8 cellular contexts compared by ENCODE assay signal in the genomic region with DNA sequence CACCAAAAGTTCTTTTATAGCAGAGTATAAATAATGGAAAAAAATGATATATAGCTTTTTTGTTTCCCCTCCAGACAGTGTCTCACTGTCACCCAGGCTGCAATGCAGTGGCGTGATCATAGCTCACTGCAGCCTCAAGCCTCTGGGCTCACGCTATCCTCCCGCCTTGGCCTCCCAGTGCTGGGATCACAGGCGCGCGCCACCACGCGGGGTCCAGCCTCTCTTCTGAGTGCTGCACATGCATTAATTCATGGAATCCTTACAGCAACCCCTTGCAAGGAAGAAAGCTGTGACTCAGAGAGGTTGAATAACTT. TPM values are rescaled to one million over a fixed set of nuclear protein-coding genes. Genes with fewer than 3 reads are reported as not detected.
DNase-seq lines count a peak whose midpoint lies in the region; ATAC-seq, FAIRE-seq and TF ChIP-seq lines count a peak whose summit lies in the region.

No MANE protein-coding gene starts in this region.

- H3K4me3 ChIP-seq in adrenal gland: peak overlapping the region; percentile 52 to 95 (median 67)
- peak overlapping the region; percentile 64 to 87 (median 78) for H3K4me3 ChIP-seq in keratinocyte (ENCODE audit: control insufficient read depth in 2 of 3, extremely low read depth in 1 of 3, insufficient read depth in 2 of 3, low read depth in 1 of 3, low read length in 3 of 3)
- H3K4me3 ChIP-seq in stomach smooth muscle (ENCODE audit: low read length in 2 of 2): peak overlapping the region; percentile 68 to 90

- no peaks in the 10 kb centered on the region for H4K20me1 ChIP-seq in keratinocyte (ENCODE audit: control insufficient read depth, extremely low read depth, insufficient read depth, low read length)

- H3K79me2 ChIP-seq in keratinocyte (ENCODE audit: control insufficient read depth, insufficient read depth, low read length): no peaks in the 10 kb centered on the region

- no peaks in the 10 kb centered on the region for H3K36me3 ChIP-seq in adrenal gland (replicated peaks in 1 of 2)
- H3K36me3 ChIP-seq in keratinocyte (ENCODE audit: control insufficient read depth in 2 of 2, extremely low read depth in 1 of 2, insufficient read depth in 2 of 2, low read length in 2 of 2): no peaks in the 10 kb centered on the region
- no peaks in the 10 kb centered on the region for H3K36me3 ChIP-seq in stomach smooth muscle (ENCODE audit: control insufficient read depth in 2 of 2, insufficient read depth in 2 of 2, low read length in 2 of 2)

- peak overlapping the region in 3 of 5 donors; percentile 94 to 96 (median 95) for H3K27ac ChIP-seq in adrenal gland
- peak overlapping the region; percentile 63 for H3K27ac ChIP-seq in keratinocyte (ENCODE audit: control insufficient read depth, insufficient read depth, low read length)
- peak overlapping the region; percentile 91 for H3K27ac ChIP-seq in stomach smooth muscle (ENCODE audit: low read length)

- no peak for TF ChIP-seq CTCF in adrenal gland (IDR thresholded peaks at IDR 0.05)
- no peak for TF ChIP-seq CTCF in keratinocyte (optimal IDR thresholded peaks at IDR 0.05 in 1 of 3, IDR thresholded peaks at IDR 0.05 in 1 of 3, conservative IDR thresholded peaks at IDR 0.05 in 1 of 3; ENCODE audit: extremely low read depth in 1 of 3, insufficient read depth in 2 of 3, low read length in 3 of 3)
- TF ChIP-seq CTCF in omental fat pad (IDR thresholded peaks at IDR 0.05): no peak

- no peak for TF ChIP-seq POLR2A in adrenal gland (IDR thresholded peaks at IDR 0.05)

- intact Hi-C loops in adrenal gland (cut with DNase I): no loop called here

- no peaks in the 10 kb centered on the region for H3K9me1 ChIP-seq in keratinocyte (ENCODE audit: control insufficient read depth, extremely low read depth, insufficient read depth, low read length)

- H3K9me3 ChIP-seq in adrenal gland (replicated peaks in 1 of 3) (no peaks in the 10 kb centered on the region), keratinocyte (ENCODE audit: control insufficient read depth, low read depth, low read length) (no peaks in the 10 kb centered on the region), stomach smooth muscle (ENCODE audit: control insufficient read depth in 2 of 2, low read length in 2 of 2) (no peaks in the 10 kb centered on the region)

- peak overlapping the region; percentile 99 for H3K4me2 ChIP-seq in keratinocyte (ENCODE audit: control insufficient read depth, extremely low read depth, insufficient read depth, low read depth, low read length)

- no peak for FAIRE-seq in keratinocyte (lab: Jason Lieb, UNC)

- ATAC-seq in omental fat pad (ENCODE audit: low FRiP score): no peak
- ATAC-seq in HG03196 (IDR thresholded peaks at IDR 0.05; ENCODE audit: unreplicated experiment): no peak

- peak overlapping the region; percentile 99 for H2AFZ ChIP-seq in keratinocyte (ENCODE audit: control insufficient read depth, low read length)

- WGBS in adrenal gland, 4 donors: 33 to 36% (median 35%) methylated on average over 8 of the region's 8 CpGs

- DNase-seq in NCI-H748 (lab: John Stamatoyannopoulos, UW; ENCODE audit: unreplicated experiment): peak; percentile 23
- no peak for DNase-seq in NCI-H748 treated with DMSO at 0.1 percent for 48 hours (lab: John Stamatoyannopoulos, UW)
- DNase-seq in adrenal gland: no peak
- no peak for DNase-seq in keratinocyte (ENCODE audit: low read depth, low spot score)
- DNase-seq in omental fat pad (ENCODE audit: low spot score): no peak
- DNase-seq in NCI-H2196 (lab: John Stamatoyannopoulos, UW; ENCODE audit: unreplicated experiment): no peak

- dilution Hi-C loops in keratinocyte (cut with MboI; ENCODE audit: extremely low pct_ligation_motif_present, low sequenced_read_pairs): no loop called here

- H3K9ac ChIP-seq in keratinocyte (ENCODE audit: control insufficient read depth, extremely low read depth, insufficient read depth, low read length): peak overlapping the region; percentile 81
- H3K9ac ChIP-seq in stomach smooth muscle (ENCODE audit: low read length in 2 of 2): peak overlapping the region; percentile 89 to 90

- H3K4me1 ChIP-seq in adrenal gland (replicated peaks in 1 of 2) (peaks cover 16 to 17% of the 10 kb centered on the region in 2 donors), keratinocyte (ENCODE audit: control insufficient read depth, extremely low read depth, insufficient read depth, low read length) (peaks cover 11% of the 10 kb centered on the region), stomach smooth muscle (ENCODE audit: control insufficient read depth, insufficient read depth, low read length) (peaks cover 15% of the 10 kb centered on the region)

- no peaks in the 10 kb centered on the region for H3K27me3 ChIP-seq in adrenal gland
- H3K27me3 ChIP-seq in keratinocyte (ENCODE audit: control insufficient read depth, extremely low read depth, insufficient read depth, low read length): no peaks in the 10 kb centered on the region
- no peaks in the 10 kb centered on the region for H3K27me3 ChIP-seq in stomach smooth muscle (ENCODE audit: control insufficient read depth in 1 of 2, insufficient read depth in 2 of 2, low read length in 2 of 2)

RNA-seq across cellular contexts. Expression of a gene that starts 18.0 kb away (rescaled TPM):
- total RNA-seq in adrenal gland (10 to 100 TPM; 19.5 to 27.0 (median 24.3) TPM), omental fat pad (10 to 100 TPM in 2 of 4 donors, 1 to 10 TPM in 2; 8.7 to 15.0 (median 11.5) TPM)
- polyA plus RNA-seq in adrenal gland (10 to 100 TPM in 2 of 3 donors, 1 to 10 TPM in 1; 7.9 to 14.7 (median 13.6) TPM), keratinocyte (3.6 to 6.0 TPM (median 4.1 TPM) in 3 replicates)
- 2.0 TPM for polyA plus RNA-seq in keratinocyte (2011; ENCODE audit: low read depth)
- polyA plus RNA-seq in keratinocyte (2011; cell fraction: cytosol; rRNA removed): 3.4 and 5.1 TPM in 2 replicates
- 10.3 and 12.4 TPM in 2 replicates for polyA plus RNA-seq in keratinocyte (2011; cell fraction: nucleus; rRNA removed)
- 5.5 and 11.0 TPM in 2 replicates for polyA plus RNA-seq in keratinocyte (2012; ENCODE audit: low replicate concordance)
- polyA minus RNA-seq in keratinocyte: 4.6 to 9.9 TPM (median 5.6 TPM) in 3 replicates
- polyA minus RNA-seq in keratinocyte (2011; cell fraction: cytosol; rRNA and poly(A)+ RNA removed): 8.1 TPM
- polyA minus RNA-seq in keratinocyte (2011; cell fraction: nucleus; rRNA and poly(A)+ RNA removed): 10.2 and 11.9 TPM in 2 replicates

RNA-seq across cellular contexts. Expression of a gene that starts 42.9 kb away (rescaled TPM):
- total RNA-seq in adrenal gland: 100 to 1,000 TPM in 7 of 8 donors, 10 to 100 TPM in 1; 86.9 to 164 (median 109) TPM
- polyA plus RNA-seq in adrenal gland: 100 to 1,000 TPM; 121 to 143 (median 137) TPM
- polyA plus RNA-seq in keratinocyte: 45.2 to 59.6 TPM (median 52.7 TPM) in 3 replicates
- 53.5 TPM for polyA plus RNA-seq in keratinocyte (2011; ENCODE audit: low read depth)
- polyA plus RNA-seq in keratinocyte (2011; cell fraction: cytosol; rRNA removed): 43.2 and 45.2 TPM in 2 replicates
- 67.2 and 85.5 TPM in 2 replicates for polyA plus RNA-seq in keratinocyte (2011; cell fraction: nucleus; rRNA removed)
- 43.1 and 60.9 TPM in 2 replicates for polyA plus RNA-seq in keratinocyte (2012; ENCODE audit: low replicate concordance)
- polyA minus RNA-seq in keratinocyte: 63.2 to 88.0 TPM (median 66.8 TPM) in 3 replicates
- polyA minus RNA-seq in keratinocyte (2011; cell fraction: cytosol; rRNA and poly(A)+ RNA removed): 42.8 TPM
- polyA minus RNA-seq in keratinocyte (2011; cell fraction: nucleus; rRNA and poly(A)+ RNA removed): 23.4 and 43.4 TPM in 2 replicates
- total RNA-seq in omental fat pad: 10 to 100 TPM; 53.9 to 77.7 (median 69.5) TPM

RNA-seq across cellular contexts. Expression of a gene that starts 43.2 kb away (rescaled TPM):
- 10 to 100 TPM in 2 of 8 donors, 1 to 10 TPM in 6; 2.3 to 12.8 (median 7.4) TPM for total RNA-seq in adrenal gland
- polyA plus RNA-seq in adrenal gland: 10 to 100 TPM in 2 of 3 donors, 1 to 10 TPM in 1; 6.3 to 37.6 (median 24.6) TPM
- 2.2 to 3.0 TPM (median 2.3 TPM) in 3 replicates for polyA plus RNA-seq in keratinocyte
- 0.62 TPM for polyA plus RNA-seq in keratinocyte (2011; ENCODE audit: low read depth)
- polyA plus RNA-seq in keratinocyte (2011; cell fraction: cytosol; rRNA removed): 0.34 and 0.39 TPM in 2 replicates
- polyA plus RNA-seq in keratinocyte (2011; cell fraction: nucleus; rRNA removed): 7.1 and 7.8 TPM in 2 replicates
- 0.97 and 2.1 TPM in 2 replicates for polyA plus RNA-seq in keratinocyte (2012; ENCODE audit: low replicate concordance)
- polyA minus RNA-seq in keratinocyte: 0.35 TPM in 1 of 3 replicates, not detected in the others
- polyA minus RNA-seq in keratinocyte (2011; cell fraction: cytosol; rRNA and poly(A)+ RNA removed): 3.1 TPM
- 0.39 and 0.63 TPM in 2 replicates for polyA minus RNA-seq in keratinocyte (2011; cell fraction: nucleus; rRNA and poly(A)+ RNA removed)
- 1 to 10 TPM; 1.4 to 4.8 (median 2.5) TPM for total RNA-seq in omental fat pad

RNA-seq across cellular contexts. Expression of a gene that starts 56.8 kb away (rescaled TPM):
- total RNA-seq in adrenal gland: 10 to 100 TPM; 25.4 to 48.3 (median 35.1) TPM
- 10 to 100 TPM; 18.7 to 82.8 (median 58.5) TPM for polyA plus RNA-seq in adrenal gland
- polyA plus RNA-seq in keratinocyte: 28.9 to 40.6 TPM (median 31.8 TPM) in 3 replicates
- polyA plus RNA-seq in keratinocyte (2011; ENCODE audit: low read depth): 9.0 TPM
- 16.2 and 16.6 TPM in 2 replicates for polyA plus RNA-seq in keratinocyte (2011; cell fraction: cytosol; rRNA removed)
- 121 and 138 TPM in 2 replicates for polyA plus RNA-seq in keratinocyte (2011; cell fraction: nucleus; rRNA removed)
- 20.9 and 28.6 TPM in 2 replicates for polyA plus RNA-seq in keratinocyte (2012; ENCODE audit: low replicate concordance)
- 29.8 to 36.4 TPM (median 34.7 TPM) in 3 replicates for polyA minus RNA-seq in keratinocyte
- polyA minus RNA-seq in keratinocyte (2011; cell fraction: cytosol; rRNA and poly(A)+ RNA removed): 15.7 TPM
- polyA minus RNA-seq in keratinocyte (2011; cell fraction: nucleus; rRNA and poly(A)+ RNA removed): 28.6 and 36.6 TPM in 2 replicates
- 10 to 100 TPM; 25.2 to 34.0 (median 29.4) TPM for total RNA-seq in omental fat pad
